11 cellular contexts compared by ENCODE assay signal in the genomic region with DNA sequence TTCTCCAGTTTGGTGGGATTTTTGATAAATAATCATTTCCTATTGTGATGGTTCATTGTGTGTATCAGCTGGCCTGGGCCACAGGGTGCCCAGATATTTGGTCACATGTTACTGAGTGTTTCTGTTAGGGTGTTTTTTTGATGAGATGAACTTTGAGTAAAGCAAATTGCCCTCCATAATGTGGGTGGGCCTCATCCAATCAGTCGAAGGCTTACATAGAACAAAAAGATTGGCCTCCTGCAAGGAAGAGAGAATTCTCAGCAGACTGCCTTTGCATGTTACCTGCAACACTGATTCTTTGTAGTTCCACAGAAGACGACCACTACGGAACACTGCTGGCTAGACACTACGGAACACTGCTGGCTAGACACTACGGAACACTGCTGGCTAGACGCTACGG.
"Had no signal": no experiment of that assay in that cellular context is flagged by ENCODE, and none has a peak within 500 bp of the region (broad histone marks: within the 10 kb centered on the region; RNA-seq: fewer than 3 reads in every experiment).

No MANE protein-coding gene starts in this region.

- H3K4me2 ChIP-seq: GM23338 had no signal

- DNase-seq: GM23248, GOT3, H7, H9, HCEC 1CT, HFFc6 had no signal

- H3K27ac ChIP-seq: GM23248 had no signal

- FAIRE-seq: H1, H54 had no signal

- H3K4me3 ChIP-seq: GM23248, GM23338, HAP-1 had no signal

- H2AFZ ChIP-seq: GM23248, GM23338 had no signal

- H3K4me1 ChIP-seq: HAP-1 had no signal

- H3K9me3 ChIP-seq: HAP-1 had no signal

- H3K36me3 ChIP-seq: HAP-1 had no signal

- ATAC-seq: GM23338, HCT116 had no signal

- H3K9ac ChIP-seq: GM23248 had no signal
